In genomic region chr13:51817717-51818116, GRCh38 we compare ENCODE assay signal across 30 cellular contexts. TPM values are rescaled to one million over a fixed set of nuclear protein-coding genes. Genes with fewer than 3 reads are reported as not detected.
DNase-seq lines count a peak whose midpoint lies in the region; ATAC-seq and TF ChIP-seq lines count a peak whose summit lies in the region.
"Had no signal": no experiment of that assay in that cellular context is flagged by ENCODE, and none has a peak within 500 bp of the region (broad histone marks: within the 10 kb centered on the region; RNA-seq: fewer than 3 reads in every experiment).

No MANE protein-coding gene starts in this region.

- intact Hi-C loops in CD8-positive, alpha-beta T cell (cut with DNase I, micrococcal nuclease) = loop anchor here in 1 of 2 experiments (2.0 to 5.0 kb wide), 3 partner anchors 195 to 635 kb away; partner anchors contain the start of genes ALG11, ATP7B and VPS36

- ATAC-seq in activated T-cell treated with anti-CD3 and anti-CD28 coated beads, Interleukin-2, amount 50 U/mL, for 72 hours (replicated peaks in 1 of 2) = no peak
- ATAC-seq in CD8-positive, alpha-beta T cell = no peak
- ATAC-seq in GM18519 (IDR thresholded peaks at IDR 0.05; ENCODE audit: low FRiP score, unreplicated experiment) (no peak), HG03135 (IDR thresholded peaks at IDR 0.05; ENCODE audit: unreplicated experiment) (no peak)

- H3K27ac ChIP-seq in CD8-positive, alpha-beta T cell (ENCODE audit: low read depth, low read length) = no peak overlapping the region
- peak overlapping the region; percentile 97 for H3K27ac ChIP-seq in neutrophil
- H3K27ac ChIP-seq: ascending aorta, esophagus squamous epithelium, hepatocyte, tibial artery had no signal

- H3K9me3 ChIP-seq in CD8-positive, alpha-beta T cell (ENCODE audit: low read length) = no peaks in the 10 kb centered on the region
- H3K9me3 ChIP-seq in neutrophil = no peaks in the 10 kb centered on the region
- H3K9me3 ChIP-seq: ascending aorta, BE2C, esophagus squamous epithelium, tibial artery had no signal

- H3K36me3 ChIP-seq in CD8-positive, alpha-beta T cell (ENCODE audit: insufficient read depth, low read length) = peaks cover under 1% of the 10 kb centered on the region
- no peaks in the 10 kb centered on the region for H3K36me3 ChIP-seq in neutrophil
- H3K36me3 ChIP-seq: ascending aorta, BE2C, esophagus squamous epithelium, tibial artery had no signal

- H3K4me1 ChIP-seq in CD8-positive, alpha-beta T cell (ENCODE audit: insufficient read depth, low read length) = peaks cover 79% of the 10 kb centered on the region
- peaks cover 91 to 96% of the 10 kb centered on the region in 2 experiments for H3K4me1 ChIP-seq in neutrophil (ENCODE audit: control insufficient read depth in 1 of 2, insufficient read depth in 1 of 2, low read depth in 1 of 2, low read length in 1 of 2)
- H3K4me1 ChIP-seq: BE2C had no signal

- peaks cover 91% of the 10 kb centered on the region for H3K4me1 Mint-ChIP-seq in activated T-cell treated with anti-CD3 and anti-CD28 coated beads, Interleukin-2, amount 50 U/mL, for 72 hours (ENCODE audit: low read depth)
- peaks cover 94% of the 10 kb centered on the region for H3K4me1 Mint-ChIP-seq in CD8-positive, alpha-beta T cell (ENCODE audit: low read depth)
- H3K4me1 Mint-ChIP-seq in activated naive CD8-positive, alpha-beta T cell (ENCODE audit: low read depth) = peaks cover 95% of the 10 kb centered on the region

- H3K27me3 ChIP-seq in CD8-positive, alpha-beta T cell (ENCODE audit: insufficient read depth, low read length) = no peaks in the 10 kb centered on the region
- no peaks in the 10 kb centered on the region for H3K27me3 ChIP-seq in neutrophil
- H3K27me3 ChIP-seq: ascending aorta, BE2C, hepatocyte, tibial artery had no signal

- no peaks in the 10 kb centered on the region for H3K27me3 Mint-ChIP-seq in activated T-cell treated with anti-CD3 and anti-CD28 coated beads, Interleukin-2, amount 50 U/mL, for 72 hours (ENCODE audit: low read depth)
- H3K27me3 Mint-ChIP-seq in CD8-positive, alpha-beta T cell (ENCODE audit: low read depth) = no peaks in the 10 kb centered on the region
- H3K27me3 Mint-ChIP-seq in activated naive CD8-positive, alpha-beta T cell = no peaks in the 10 kb centered on the region
- H3K27me3 Mint-ChIP-seq: memory B cell had no signal

- no peak for DNase-seq in activated T-cell treated with anti-CD3 and anti-CD28 coated beads, Interleukin-2, amount 50 U/mL, for 72 hours
- no peak for DNase-seq in activated T-cell treated with anti-CD3 and anti-CD28 coated beads, Interleukin-2, amount 50 U/mL, for 48 hours
- DNase-seq in CD8-positive, alpha-beta T cell = no peak
- DNase-seq: ACHN; activated gamma-delta T cell treated with Interleukin-2 at 50 U/mL for 16 hours; BE2C; cortex of kidney; DMS79; esophagus squamous epithelium; foreskin melanocyte; GDM1; H7; NCI-H146; NCI-H2107; NCI-H446; NCI-H82; stimulated activated CD4-positive, alpha-beta T cell treated with anti-CD3 and anti-CD28 coated beads, Interleukin-15, amount 100 ng/mL, for 24 hours had no signal

- H3K9me3 Mint-ChIP-seq in activated T-cell treated with anti-CD3 and anti-CD28 coated beads, Interleukin-2, amount 50 U/mL, for 72 hours = no peaks in the 10 kb centered on the region
- H3K9me3 Mint-ChIP-seq in CD8-positive, alpha-beta T cell = no peaks in the 10 kb centered on the region
- no peaks in the 10 kb centered on the region for H3K9me3 Mint-ChIP-seq in activated naive CD8-positive, alpha-beta T cell (ENCODE audit: low read depth)
- H3K9me3 Mint-ChIP-seq: memory B cell had no signal

- H3K4me3 ChIP-seq in CD8-positive, alpha-beta T cell (ENCODE audit: low read depth, low read length) = no peak overlapping the region
- no peak overlapping the region for H3K4me3 ChIP-seq in neutrophil (ENCODE audit: low read depth in 1 of 2, low read length in 1 of 2)
- H3K4me3 ChIP-seq: ascending aorta, esophagus squamous epithelium, hepatocyte, tibial artery had no signal

- H3K27ac Mint-ChIP-seq in activated T-cell treated with anti-CD3 and anti-CD28 coated beads, Interleukin-2, amount 50 U/mL, for 72 hours = peak overlapping the region; percentile 36
- H3K27ac Mint-ChIP-seq in CD8-positive, alpha-beta T cell = peak overlapping the region; percentile 97
- H3K27ac Mint-ChIP-seq in activated naive CD8-positive, alpha-beta T cell = peak overlapping the region; percentile 100
- H3K27ac Mint-ChIP-seq: memory B cell, progenitor cell of endocrine pancreas had no signal

- peak overlapping the region; percentile 53 to 84 for H3K4me3 Mint-ChIP-seq in activated T-cell treated with anti-CD3 and anti-CD28 coated beads, Interleukin-2, amount 50 U/mL, for 72 hours
- peak overlapping the region; percentile 56 for H3K4me3 Mint-ChIP-seq in CD8-positive, alpha-beta T cell
- peak overlapping the region; percentile 6 for H3K4me3 Mint-ChIP-seq in activated naive CD8-positive, alpha-beta T cell
- H3K4me3 Mint-ChIP-seq: memory B cell had no signal

- no peaks in the 10 kb centered on the region for H3K36me3 Mint-ChIP-seq in activated T-cell treated with anti-CD3 and anti-CD28 coated beads, Interleukin-2, amount 50 U/mL, for 72 hours (ENCODE audit: insufficient read depth in 2 of 2)
- peaks cover 58% of the 10 kb centered on the region for H3K36me3 Mint-ChIP-seq in CD8-positive, alpha-beta T cell
- no peaks in the 10 kb centered on the region for H3K36me3 Mint-ChIP-seq in activated naive CD8-positive, alpha-beta T cell
- H3K36me3 Mint-ChIP-seq: memory B cell had no signal

- CTCF ChIA-PET in CD8-positive, alpha-beta T cell (lab: Charles Lee) = interaction anchor here (0.7 to 7.1 kb wide), 3 partner anchors 11 to 16 kb away, joined by 4 to 116 read pairs (median 10); no protein-coding TSS in a partner anchor

- POLR2A ChIA-PET in CD8-positive, alpha-beta T cell (lab: Charles Lee) = interaction anchor here (1.6 kb wide), 1 partner anchor 10 kb away, joined by 4 read pairs; no protein-coding TSS in a partner anchor

- no peak for TF ChIP-seq CTCF in CD8-positive, alpha-beta T cell (IDR thresholded peaks at IDR 0.05)
- TF ChIP-seq CTCF in neutrophil (IDR thresholded peaks at IDR 0.05) = no peak

RNA-seq across cellular contexts. Expression of gene DHRS12, which starts 13.8 kb away (rescaled TPM):
- 1 to 10 TPM; 8.0 to 8.5 TPM for total RNA-seq in activated T-cell treated with anti-CD3 and anti-CD28 coated beads, Interleukin-2, amount 50 U/mL, for 72 hours
- 10 to 100 TPM; 13.4 to 14.1 TPM for total RNA-seq in CD8-positive, alpha-beta T cell

RNA-seq across cellular contexts. Expression of gene TMEM272, which starts 27.3 kb away (rescaled TPM):
- under 1 TPM; 0.19 to 0.30 TPM for total RNA-seq in activated T-cell treated with anti-CD3 and anti-CD28 coated beads, Interleukin-2, amount 50 U/mL, for 72 hours
- total RNA-seq in CD8-positive, alpha-beta T cell = 1 to 10 TPM; 1.1 to 1.7 TPM
- total RNA-seq: ascending aorta; esophagus squamous epithelium; H7; RPMI7951; T-helper 2 cell treated with Interferon-gamma antibody and Interleukin-4, amounts not matched to agents 100 ng/mL and 5 ng/mL, for 36 hours had no signal

RNA-seq across cellular contexts. Expression of gene CCDC70, which starts 44.1 kb away (rescaled TPM):
- total RNA-seq in activated T-cell treated with anti-CD3 and anti-CD28 coated beads, Interleukin-2, amount 50 U/mL, for 72 hours = under 1 TPM in 1 of 2 donors, not detected in 1; 0.22 TPM
- not detected for total RNA-seq in CD8-positive, alpha-beta T cell
- total RNA-seq: ascending aorta; cardiac septum; esophagus squamous epithelium; H7; hepatocyte; progenitor cell of endocrine pancreas; RPMI7951; SK-MEL-5; T-helper 2 cell treated with Interferon-gamma antibody and Interleukin-4, amounts not matched to agents 100 ng/mL and 5 ng/mL, for 36 hours had no signal

Comparison
In these comparisons a context has a peak if more than half of its experiments do, and no peak if none do; other contexts are left out.
1. H3K27ac Mint-ChIP-seq: peak in every context shown above with its lines; median percentile 100 in activated naive CD8-positive, alpha-beta T cell; 97 in CD8-positive, alpha-beta T cell; 36 in activated T-cell treated with anti-CD3 and anti-CD28 coated beads, Interleukin-2, amount 50 U/mL, for 72 hours.
2. H3K4me3 Mint-ChIP-seq: peak in every context shown above with its lines; median percentile 68 in activated T-cell treated with anti-CD3 and anti-CD28 coated beads, Interleukin-2, amount 50 U/mL, for 72 hours; 56 in CD8-positive, alpha-beta T cell; 6 in activated naive CD8-positive, alpha-beta T cell.